34 cellular contexts compared by ENCODE assay signal in genomic region chr7:111895049-111895448, GRCh38.
"Had no signal": no experiment of that assay in that cellular context is flagged by ENCODE, and none has a peak within 500 bp of the region (broad histone marks: within the 10 kb centered on the region; RNA-seq: fewer than 3 reads in every experiment).

No MANE protein-coding gene starts in this region.

- H3K4me3 ChIP-seq: adrenal gland, body of pancreas, breast epithelium had no signal

- H3K4me1 Mint-ChIP-seq: activated B cell treated with CpG ODN at 0.5 μM for 24 hours; activated CD4-positive, alpha-beta T cell treated with anti-CD3 and anti-CD28 coated beads, Interleukin-2, amount 10 ng/mL, durations not matched to agents 24 days and 14 days; activated naive CD8-positive, alpha-beta T cell treated with anti-CD3 and anti-CD28 coated beads for 36 hours; activated T-helper 17 cell treated with anti-CD3 and anti-CD28 coated beads, Interleukin-2, amount 50 U/mL, for 72 hours; T-helper 17 cell had no signal

- H3K27me3 Mint-ChIP-seq: activated B cell treated with CpG ODN at 0.5 μM for 24 hours; activated CD4-positive, alpha-beta memory T cell treated with anti-CD3 and anti-CD28 coated beads for 36 hours; activated CD4-positive, alpha-beta T cell treated with anti-CD3 and anti-CD28 coated beads, Interleukin-2, amount 10 ng/mL, durations not matched to agents 24 days and 14 days; activated naive CD8-positive, alpha-beta T cell treated with anti-CD3 and anti-CD28 coated beads for 36 hours had no signal

- H3K27me3 ChIP-seq: adrenal gland, body of pancreas, brain microvascular endothelial cell, breast epithelium had no signal

- H3K4me1 ChIP-seq: adrenal gland, body of pancreas, breast epithelium had no signal

- H3K36me3 Mint-ChIP-seq: activated CD4-positive, alpha-beta memory T cell treated with anti-CD3 and anti-CD28 coated beads for 36 hours; activated naive CD4-positive, alpha-beta T cell treated with anti-CD3 and anti-CD28 coated beads, Interleukin-2, amount 50 U/mL, for 72 hours; activated naive CD8-positive, alpha-beta T cell treated with anti-CD3 and anti-CD28 coated beads for 36 hours had no signal

- H3K9me3 ChIP-seq: body of pancreas, breast epithelium had no signal

- H3K27ac ChIP-seq: adrenal gland, body of pancreas, brain microvascular endothelial cell, breast epithelium, VCaP had no signal

- FAIRE-seq: astrocyte, TTC549 had no signal

- H3K9me3 Mint-ChIP-seq: activated B cell treated with CpG ODN at 0.5 μM for 24 hours; activated CD4-positive, alpha-beta memory T cell treated with anti-CD3 and anti-CD28 coated beads for 36 hours; activated CD4-positive, alpha-beta T cell treated with anti-CD3 and anti-CD28 coated beads, Interleukin-2, amount 10 ng/mL, durations not matched to agents 24 days and 14 days; activated CD8-positive, alpha-beta T cell treated with anti-CD3 and anti-CD28 coated beads for 36 hours; activated naive CD4-positive, alpha-beta T cell treated with anti-CD3 and anti-CD28 coated beads for 36 hours; activated naive CD4-positive, alpha-beta T cell treated with anti-CD3 and anti-CD28 coated beads, Interleukin-2, amount 50 U/mL, for 72 hours; activated naive CD8-positive, alpha-beta T cell treated with anti-CD3 and anti-CD28 coated beads for 36 hours; activated T-cell treated with anti-CD3 and anti-CD28 coated beads, Interleukin-2, amount 50 U/mL, for 4 hours; activated T-cell treated with anti-CD3 and anti-CD28 coated beads, Interleukin-2, amount 50 U/mL, for 72 hours; activated T-helper 1 cell treated with anti-CD3 and anti-CD28 coated beads, Interleukin-12 subunit alpha, Interleukin-12 subunit beta, Interleukin-2, Interleukin-4 antibody, amounts not matched to agents 30 ng/mL and 10 ng/mL and 1 ng/mL, durations not matched to agents 14 hours and 24 hours and 36 hours; activated T-helper 17 cell treated with anti-CD3 and anti-CD28 coated beads, Interleukin-2, amount 50 U/mL, for 72 hours had no signal

- DNase-seq: activated B cell treated with CpG ODN at 0.5 μM for 24 hours; activated CD4-positive, alpha-beta memory T cell treated with anti-CD3 and anti-CD28 coated beads for 36 hours; activated CD4-positive, alpha-beta T cell treated with anti-CD3 and anti-CD28 coated beads for 4 hours; activated CD4-positive, alpha-beta T cell treated with anti-CD3 and anti-CD28 coated beads, Interleukin-2, amount 10 ng/mL, durations not matched to agents 24 days and 14 days; activated CD4-positive, alpha-beta T cell treated with anti-CD3 and anti-CD28 coated beads, Interleukin-2, amount 50 U/mL, for 1 hour; activated CD4-positive, alpha-beta T cell treated with anti-CD3 and anti-CD28 coated beads, Interleukin-2, amount 50 U/mL, for 4 hours; activated CD4-positive, CD25-positive, alpha-beta regulatory T cell treated with anti-CD3 and anti-CD28 coated beads, Interleukin-2, amount 50 U/mL, for 72 hours; activated CD8-positive, alpha-beta memory T cell treated with anti-CD3 and anti-CD28 coated beads, Interleukin-2, amount 50 U/mL, for 4 hours; activated CD8-positive, alpha-beta T cell treated with anti-CD3 and anti-CD28 coated beads for 36 hours; activated effector memory CD4-positive, alpha-beta T cell treated with anti-CD3 and anti-CD28 coated beads, Interleukin-2, amount 50 U/mL, for 16 hours; activated gamma-delta T cell treated with Interleukin-2 at 50 U/mL for 16 hours; activated naive CD4-positive, alpha-beta T cell; activated naive CD4-positive, alpha-beta T cell treated with anti-CD3 and anti-CD28 coated beads for 36 hours; activated naive CD4-positive, alpha-beta T cell treated with anti-CD3 and anti-CD28 coated beads, Interleukin-2, amount 50 U/mL, for 16 hours; activated naive CD8-positive, alpha-beta T cell treated with anti-CD3 and anti-CD28 coated beads for 36 hours; activated T-cell treated with anti-CD3 and anti-CD28 coated beads for 4 hours; activated T-cell treated with anti-CD3 and anti-CD28 coated beads, Interleukin-2, amount 50 U/mL, for 1 hour; activated T-cell treated with anti-CD3 and anti-CD28 coated beads, Interleukin-2, amount 50 U/mL, for 4 hours; activated T-cell treated with anti-CD3 and anti-CD28 coated beads, Interleukin-2, amount 50 U/mL, for 72 hours; adrenal gland; amniotic stem cell; aorta; body of pancreas; brain microvascular endothelial cell; central memory CD4-positive, alpha-beta T cell; T-helper 17 cell; T-helper 9 cell had no signal

- H3K36me3 ChIP-seq: adrenal gland, brain microvascular endothelial cell, breast epithelium had no signal

- ATAC-seq: activated CD8-positive, alpha-beta T cell treated with anti-CD3 and anti-CD28 coated beads for 36 hours; activated naive CD4-positive, alpha-beta T cell treated with anti-CD3 and anti-CD28 coated beads, Interleukin-2, amount 50 U/mL, for 72 hours; activated T-cell treated with anti-CD3 and anti-CD28 coated beads, Interleukin-2, amount 50 U/mL, for 4 hours; activated T-cell treated with anti-CD3 and anti-CD28 coated beads, Interleukin-2, amount 50 U/mL, for 72 hours; activated T-helper 17 cell treated with anti-CD3 and anti-CD28 coated beads, Interleukin-2, amount 50 U/mL, for 72 hours; body of pancreas; T-helper 17 cell had no signal

- H3K4me3 Mint-ChIP-seq: activated B cell treated with CpG ODN at 0.5 μM for 24 hours; activated CD4-positive, alpha-beta memory T cell treated with anti-CD3 and anti-CD28 coated beads for 36 hours; activated CD4-positive, alpha-beta T cell treated with anti-CD3 and anti-CD28 coated beads, Interleukin-2, amount 10 ng/mL, durations not matched to agents 24 days and 14 days; activated CD8-positive, alpha-beta T cell treated with anti-CD3 and anti-CD28 coated beads for 36 hours; activated naive CD4-positive, alpha-beta T cell treated with anti-CD3 and anti-CD28 coated beads for 36 hours; activated naive CD8-positive, alpha-beta T cell treated with anti-CD3 and anti-CD28 coated beads for 36 hours; activated T-cell treated with anti-CD3 and anti-CD28 coated beads, Interleukin-2, amount 50 U/mL, for 4 hours; activated T-cell treated with anti-CD3 and anti-CD28 coated beads, Interleukin-2, amount 50 U/mL, for 72 hours; activated T-helper 1 cell treated with anti-CD3 and anti-CD28 coated beads, Interleukin-12 subunit alpha, Interleukin-12 subunit beta, Interleukin-2, Interleukin-4 antibody, amounts not matched to agents 30 ng/mL and 10 ng/mL and 1 ng/mL, durations not matched to agents 14 hours and 24 hours and 36 hours; activated T-helper 17 cell treated with anti-CD3 and anti-CD28 coated beads, Interleukin-2, amount 50 U/mL, for 72 hours; T-helper 17 cell had no signal

- H3K27ac Mint-ChIP-seq: activated B cell treated with CpG ODN at 0.5 μM for 24 hours; activated CD4-positive, alpha-beta memory T cell treated with anti-CD3 and anti-CD28 coated beads for 36 hours; activated CD4-positive, alpha-beta T cell treated with anti-CD3 and anti-CD28 coated beads, Interleukin-2, amount 10 ng/mL, durations not matched to agents 24 days and 14 days; activated CD8-positive, alpha-beta T cell treated with anti-CD3 and anti-CD28 coated beads for 36 hours; activated naive CD4-positive, alpha-beta T cell treated with anti-CD3 and anti-CD28 coated beads for 36 hours; activated naive CD4-positive, alpha-beta T cell treated with anti-CD3 and anti-CD28 coated beads, Interleukin-2, amount 50 U/mL, for 72 hours; activated naive CD8-positive, alpha-beta T cell treated with anti-CD3 and anti-CD28 coated beads for 36 hours; activated T-cell treated with anti-CD3 and anti-CD28 coated beads, Interleukin-2, amount 50 U/mL, for 72 hours; activated T-helper 1 cell treated with anti-CD3 and anti-CD28 coated beads, Interleukin-12 subunit alpha, Interleukin-12 subunit beta, Interleukin-2, Interleukin-4 antibody, amounts not matched to agents 30 ng/mL and 10 ng/mL and 1 ng/mL, durations not matched to agents 14 hours and 24 hours and 36 hours; activated T-helper 17 cell treated with anti-CD3 and anti-CD28 coated beads, Interleukin-2, amount 50 U/mL, for 72 hours; T-helper 17 cell had no signal
